Comparison of ENCODE assay signal across 10 cellular contexts in the genomic region with DNA sequence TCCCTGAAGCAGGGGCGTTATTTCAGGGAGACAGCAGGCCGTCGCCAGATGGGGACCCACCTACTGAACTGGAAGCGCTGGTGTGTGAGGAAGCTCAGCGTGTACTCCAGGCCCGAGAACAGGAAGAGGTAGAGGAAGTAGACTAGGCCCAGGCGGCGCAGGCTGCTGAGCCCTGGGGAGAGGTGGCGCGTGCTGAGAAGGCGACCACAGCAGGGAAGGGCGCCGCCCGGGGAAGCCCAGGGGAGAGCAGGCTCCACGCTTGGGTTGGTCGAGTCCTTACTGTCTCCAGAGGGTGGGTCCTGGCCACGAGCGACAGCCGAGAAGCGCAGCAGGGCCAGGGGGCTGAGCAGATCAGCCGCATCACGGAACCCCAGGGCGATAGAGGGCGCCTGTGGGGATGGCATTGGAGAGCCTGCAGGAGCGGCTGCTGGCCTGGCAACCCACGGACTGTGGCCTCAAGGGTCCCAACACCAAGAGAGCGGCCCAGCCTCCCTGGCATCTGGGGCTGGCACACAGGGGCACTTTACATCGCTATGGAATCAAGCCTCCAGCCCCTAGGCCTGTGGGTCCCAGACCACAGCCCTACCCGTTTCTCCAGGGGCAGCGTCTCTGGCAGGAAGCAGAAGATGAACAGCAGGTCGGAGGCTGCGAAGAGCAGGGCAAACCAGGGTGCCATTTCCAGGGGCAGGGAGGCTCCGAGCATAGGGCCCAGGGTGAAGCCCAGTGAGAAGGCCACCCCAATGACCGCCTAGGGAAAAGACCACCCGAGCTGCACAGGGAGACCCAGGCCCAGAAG. TPM values are rescaled to one million over a fixed set of nuclear protein-coding genes. Genes with fewer than 3 reads are reported as not detected.
A peak's percentile ranks its signal among the peaks of the same experiment; 100 is the strongest.
DNase-seq lines count a peak whose midpoint lies in the region; ATAC-seq, FAIRE-seq and TF ChIP-seq lines count a peak whose summit lies in the region.
"Had no signal": no experiment of that assay in that cellular context is flagged by ENCODE, and none has a peak within 500 bp of the region (broad histone marks: within the 10 kb centered on the region; RNA-seq: fewer than 3 reads in every experiment).

No MANE protein-coding gene starts in this region.

- H3K4me1 Mint-ChIP-seq in activated CD4-positive, alpha-beta T cell treated with anti-CD3 and anti-CD28 coated beads for 36 hours = peaks cover 32% of the 10 kb centered on the region

- DNase-seq in activated CD4-positive, alpha-beta T cell treated with anti-CD3 and anti-CD28 coated beads for 36 hours = peak; percentile 79
- DNase-seq in activated CD4-positive, alpha-beta T cell treated with anti-CD3 and anti-CD28 coated beads, Interleukin-2, amount 50 U/mL, for 4 hours = no peak
- DNase-seq in activated CD8-positive, alpha-beta memory T cell treated with anti-CD3 and anti-CD28 coated beads for 24 hours = peak; percentile 80
- peak; percentile 88 for DNase-seq in Right ventricle myocardium superior
- DNase-seq in stimulated activated CD8-positive, alpha-beta memory T cell treated with anti-CD3 and anti-CD28 coated beads, Interleukin-4, amount 100 ng/mL, for 48 hours = peak; percentile 75
- no peak for DNase-seq in G401 (ENCODE audit: low spot score)
- DNase-seq in D721Med (ENCODE audit: insufficient read length, low spot score) = no peak

- peak; percentile 23 for ATAC-seq in activated CD4-positive, alpha-beta T cell treated with anti-CD3 and anti-CD28 coated beads for 36 hours
- ATAC-seq in HG03521 (IDR thresholded peaks at IDR 0.05; ENCODE audit: unreplicated experiment) (peak; percentile 24), Right ventricle myocardium superior (ENCODE audit: poor library complexity) (peak; percentile 21)
- ATAC-seq: A549 had no signal

- no peaks in the 10 kb centered on the region for H3K9me3 Mint-ChIP-seq in activated CD4-positive, alpha-beta T cell treated with anti-CD3 and anti-CD28 coated beads for 36 hours (ENCODE audit: low read depth)

- peaks cover 54% of the 10 kb centered on the region for H3K36me3 Mint-ChIP-seq in activated CD4-positive, alpha-beta T cell treated with anti-CD3 and anti-CD28 coated beads for 36 hours (ENCODE audit: low read depth)

- no peak for FAIRE-seq in D721Med (lab: Jason Lieb, UNC)
- FAIRE-seq: A549, TTC549 had no signal

- no peaks in the 10 kb centered on the region for H3K27me3 Mint-ChIP-seq in activated CD4-positive, alpha-beta T cell treated with anti-CD3 and anti-CD28 coated beads for 36 hours

- in situ Hi-C loops in G401 (cut with HindIII; ENCODE audit: low sequenced_read_pairs) = no loop called here

- peak overlapping the region; percentile 95 for H3K4me3 Mint-ChIP-seq in activated CD4-positive, alpha-beta T cell treated with anti-CD3 and anti-CD28 coated beads for 36 hours

- H3K27ac Mint-ChIP-seq in activated CD4-positive, alpha-beta T cell treated with anti-CD3 and anti-CD28 coated beads for 36 hours = peak overlapping the region; percentile 84

- no peak for TF ChIP-seq CTCF in D721Med (IDR thresholded peaks at IDR 0.05; ENCODE audit: insufficient read depth, missing control alignments)

- POLR2A ChIA-PET in activated CD4-positive, alpha-beta T cell treated with anti-CD3 and anti-CD28 coated beads for 36 hours (lab: Charles Lee) = no interaction called here

- intact Hi-C loops in activated CD4-positive, alpha-beta T cell treated with anti-CD3 and anti-CD28 coated beads for 36 hours (cut with DNase I, micrococcal nuclease) = loop anchor here in 1 of 2 experiments (5.0 to 10.0 kb wide), 2 partner anchors 690 to 1023 kb away; a partner anchor contains a TSS
- intact Hi-C loops in Right ventricle myocardium superior (cut with DNase I) = loop anchor here (10.0 kb wide), 1 partner anchor 167 kb away; no protein-coding TSS in a partner anchor

- CTCF ChIA-PET in activated CD4-positive, alpha-beta T cell treated with anti-CD3 and anti-CD28 coated beads for 36 hours (lab: Charles Lee) = interaction anchor here (1.1 kb wide), 1 partner anchor 82 kb away, joined by 3 read pairs; no protein-coding TSS in a partner anchor

RNA-seq across cellular contexts. Expression of a gene that starts 31.2 kb away (rescaled TPM):
- 100 to 1,000 TPM in 1 of 2 experiments, 10 to 100 TPM in 1; 86.8 to 106 TPM for total RNA-seq in activated CD4-positive, alpha-beta T cell treated with anti-CD3 and anti-CD28 coated beads for 36 hours
- total RNA-seq in Right ventricle myocardium superior = 20.7 TPM
- 25.8 and 55.4 TPM in 2 replicates for total RNA-seq in G401 (2014; rRNA removed; shearing (Covaris generic))

RNA-seq across cellular contexts. Expression of a gene that starts 31.4 kb away (rescaled TPM):
- 1 to 10 TPM; 2.4 to 2.5 TPM for total RNA-seq in activated CD4-positive, alpha-beta T cell treated with anti-CD3 and anti-CD28 coated beads for 36 hours
- 8.8 TPM for total RNA-seq in Right ventricle myocardium superior
- 2.0 and 4.2 TPM in 2 replicates for total RNA-seq in G401 (2014; rRNA removed; shearing (Covaris generic))

Comparison
In these comparisons a context has a peak if more than half of its experiments do, and no peak if none do; other contexts are left out.
1. DNase-seq: peak in activated CD4-positive, alpha-beta T cell treated with anti-CD3 and anti-CD28 coated beads for 36 hours (single experiment), activated CD8-positive, alpha-beta memory T cell treated with anti-CD3 and anti-CD28 coated beads for 24 hours (single experiment), Right ventricle myocardium superior (single experiment) and stimulated activated CD8-positive, alpha-beta memory T cell treated with anti-CD3 and anti-CD28 coated beads, Interleukin-4, amount 100 ng/mL, for 48 hours (single experiment); none in activated CD4-positive, alpha-beta T cell treated with anti-CD3 and anti-CD28 coated beads, Interleukin-2, amount 50 U/mL, for 4 hours (0 of 2), G401 (single experiment) and D721Med (single experiment).
2. Peak in every context shown above with its lines, with median percentiles within 50 percentile points of each other: ATAC-seq.